ENCODE assay signal across 8 cellular contexts in genomic region chr4:37666625-37667071, GRCh38. TPM values are rescaled to one million over a fixed set of nuclear protein-coding genes. Genes with fewer than 3 reads are reported as not detected.
DNase-seq lines count a peak whose midpoint lies in the region; ATAC-seq and TF ChIP-seq lines count a peak whose summit lies in the region.

No MANE protein-coding gene starts in this region.

- peak; percentile 83 to 86 for ATAC-seq in activated T-cell treated with anti-CD3 and anti-CD28 coated beads, Interleukin-2, amount 50 U/mL, for 4 hours
- peak; percentile 55 for ATAC-seq in effector memory CD8-positive, alpha-beta T cell (replicated peaks)
- ATAC-seq in HG02623 (IDR thresholded peaks at IDR 0.05; ENCODE audit: unreplicated experiment) (no peak), GM21381 (IDR thresholded peaks at IDR 0.05; ENCODE audit: unreplicated experiment) (no peak), GM19328 (IDR thresholded peaks at IDR 0.05; ENCODE audit: unreplicated experiment) (no peak)

- no peaks in the 10 kb centered on the region for H3K9me3 Mint-ChIP-seq in activated T-cell treated with anti-CD3 and anti-CD28 coated beads, Interleukin-2, amount 50 U/mL, for 4 hours
- H3K9me3 Mint-ChIP-seq in effector memory CD8-positive, alpha-beta T cell = no peaks in the 10 kb centered on the region
- no peaks in the 10 kb centered on the region for H3K9me3 Mint-ChIP-seq in neural crest cell

- peaks cover 5% of the 10 kb centered on the region for H3K36me3 ChIP-seq in SJCRH30

- H3K9me3 ChIP-seq in SJCRH30 (replicated peaks) = 0 out of 2 replicates have a peak, but pooled peaks cover 3% of the 10 kb centered on the region

- H3K4me1 Mint-ChIP-seq in activated T-cell treated with anti-CD3 and anti-CD28 coated beads, Interleukin-2, amount 50 U/mL, for 4 hours (ENCODE audit: low read depth) = peaks cover 42% of the 10 kb centered on the region
- peaks cover 30 to 65% of the 10 kb centered on the region in 2 donors for H3K4me1 Mint-ChIP-seq in effector memory CD8-positive, alpha-beta T cell (ENCODE audit: low read depth in 2 of 2)
- H3K4me1 Mint-ChIP-seq in neural crest cell = peaks cover 64% of the 10 kb centered on the region

- H3K36me3 Mint-ChIP-seq in activated T-cell treated with anti-CD3 and anti-CD28 coated beads, Interleukin-2, amount 50 U/mL, for 4 hours (ENCODE audit: insufficient read depth) = peaks cover 3% of the 10 kb centered on the region
- H3K36me3 Mint-ChIP-seq in effector memory CD8-positive, alpha-beta T cell (ENCODE audit: insufficient read depth) = peaks cover 17% of the 10 kb centered on the region
- peaks cover 8% of the 10 kb centered on the region for H3K36me3 Mint-ChIP-seq in neural crest cell (ENCODE audit: low read depth)

- peak overlapping the region in 1 of 2 donors; percentile 70 for H3K27ac Mint-ChIP-seq in effector memory CD8-positive, alpha-beta T cell
- H3K27ac Mint-ChIP-seq in neural crest cell (ENCODE audit: unreplicated experiment) = peak overlapping the region; percentile 1

- H3K27ac ChIP-seq in SJCRH30 = peak overlapping the region; percentile 30

- no peaks in the 10 kb centered on the region for H3K27me3 Mint-ChIP-seq in activated T-cell treated with anti-CD3 and anti-CD28 coated beads, Interleukin-2, amount 50 U/mL, for 4 hours (ENCODE audit: low read depth)
- no peaks in the 10 kb centered on the region for H3K27me3 Mint-ChIP-seq in effector memory CD8-positive, alpha-beta T cell
- no peaks in the 10 kb centered on the region for H3K27me3 Mint-ChIP-seq in neural crest cell (ENCODE audit: low read depth)

- peak; percentile 9 for DNase-seq in activated T-cell treated with anti-CD3 and anti-CD28 coated beads, Interleukin-2, amount 50 U/mL, for 4 hours
- DNase-seq in activated T-cell treated with anti-CD3 and anti-CD28 coated beads, Interleukin-2, amount 50 U/mL, for 1 hour = no peak
- DNase-seq in SJCRH30 (peak in 1 of 2 experiments; percentile 35), neural crest cell (ENCODE audit: low read depth, low spot score) (no peak)
- no peak for DNase-seq in effector memory CD8-positive, alpha-beta T cell

- no peak overlapping the region for H3K4me3 ChIP-seq in SJCRH30

- TF ChIP-seq CTCF in neural crest cell (conservative IDR thresholded peaks at IDR 0.05) = no peak

- H3K4me3 Mint-ChIP-seq in activated T-cell treated with anti-CD3 and anti-CD28 coated beads, Interleukin-2, amount 50 U/mL, for 4 hours = no peak overlapping the region
- H3K4me3 Mint-ChIP-seq in effector memory CD8-positive, alpha-beta T cell = peak overlapping the region in 1 of 2 donors; percentile 18
- H3K4me3 Mint-ChIP-seq in neural crest cell = peak overlapping the region; percentile 3

- no peaks in the 10 kb centered on the region for H3K27me3 ChIP-seq in SJCRH30

- H3K4me1 ChIP-seq in SJCRH30 = peaks cover 50% of the 10 kb centered on the region

RNA-seq across cellular contexts. Expression of gene RELL1, which starts 19.5 kb away (rescaled TPM):
- total RNA-seq in activated T-cell treated with anti-CD3 and anti-CD28 coated beads, Interleukin-2, amount 50 U/mL, for 4 hours = 1 to 10 TPM; 7.7 to 9.0 (median 8.2) TPM
- total RNA-seq in SJCRH30 (2014; rRNA removed; shearing (Covaris generic)) = 83.7 and 90.9 TPM in 2 replicates
- 30.3 and 33.6 TPM in 2 replicates for total RNA-seq in neural crest cell

Comparison
In these comparisons a context has a peak if more than half of its experiments do, and no peak if none do; other contexts are left out.
1. ATAC-seq: peak in activated T-cell treated with anti-CD3 and anti-CD28 coated beads, Interleukin-2, amount 50 U/mL, for 4 hours (2 of 2) and effector memory CD8-positive, alpha-beta T cell (single experiment); none in HG02623 (single experiment), GM21381 (single experiment) and GM19328 (single experiment).